In the genomic region with DNA sequence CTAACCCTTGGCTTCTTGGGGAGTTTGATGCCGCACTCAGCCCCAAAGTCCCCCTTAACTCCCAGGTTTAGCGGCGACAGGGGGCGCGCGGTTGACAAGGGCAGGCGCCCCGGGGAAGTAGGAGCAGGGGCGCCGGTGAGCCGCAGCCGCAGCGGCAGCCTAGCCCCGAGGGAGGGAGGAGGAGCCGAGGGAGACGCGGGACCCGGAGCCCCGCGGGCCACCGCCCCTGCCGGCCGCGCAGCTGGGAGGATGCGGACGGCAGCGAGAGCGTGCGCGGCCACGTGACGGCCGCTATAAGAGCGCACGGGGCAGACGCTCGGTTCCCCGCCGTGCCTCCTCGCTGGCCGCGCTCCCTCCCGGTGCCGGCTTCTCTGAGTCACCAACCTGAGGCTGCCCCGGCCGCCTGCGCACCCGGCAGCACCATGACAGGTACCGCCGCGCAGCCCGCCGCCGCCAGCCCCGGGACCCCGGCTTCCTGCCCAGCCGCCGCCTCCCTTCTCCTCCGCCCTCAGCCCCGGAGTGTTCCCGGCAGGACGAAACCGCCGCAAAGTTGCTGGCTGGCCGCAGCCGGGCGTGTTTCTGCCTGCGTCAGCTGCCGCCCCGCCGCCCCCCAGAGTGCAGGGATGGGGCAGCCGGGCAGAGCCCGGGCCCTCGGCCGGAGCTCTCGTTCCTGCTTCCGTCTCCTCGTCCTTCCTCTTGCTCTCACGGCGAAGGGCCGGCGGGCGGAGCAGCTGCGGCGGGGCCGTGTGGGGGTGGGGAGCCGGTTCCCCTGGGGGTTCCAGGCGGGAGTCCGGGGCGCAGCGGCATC, we compare ENCODE assay signal across 8 cellular contexts. TPM values are rescaled to one million over a fixed set of nuclear protein-coding genes. Genes with fewer than 3 reads are reported as not detected.
DNase-seq lines count a peak whose midpoint lies in the region; ATAC-seq lines count a peak whose summit lies in the region.

A gene (plus strand): TSS at position 322 of the 808 bp plus-strand sequence. CDS start 101 bp downstream, at position 423.

- no peaks in the 10 kb centered on the region for H3K27me3 Mint-ChIP-seq in central memory CD8-positive, alpha-beta T cell

- ATAC-seq in GM18508 (IDR thresholded peaks at IDR 0.05; ENCODE audit: insufficient read depth, unreplicated experiment) (peak; percentile 49), HG02981 (IDR thresholded peaks at IDR 0.05; ENCODE audit: unreplicated experiment) (peak; percentile 72)
- ATAC-seq in central memory CD8-positive, alpha-beta T cell (replicated peaks; ENCODE audit: extremely low read depth, poor library complexity, severe bottlenecking): peak; percentile 87

- peak within 1 kb of the TSS; percentile 91 for H3K4me3 Mint-ChIP-seq in central memory CD8-positive, alpha-beta T cell

- no peaks in the 10 kb centered on the region for H3K9me3 Mint-ChIP-seq in central memory CD8-positive, alpha-beta T cell

- peak within 1 kb of the TSS; percentile 93 for H3K27ac Mint-ChIP-seq in central memory CD8-positive, alpha-beta T cell (ENCODE audit: low read depth)

- peaks cover 29% of the 10 kb centered on the region for H3K4me1 Mint-ChIP-seq in central memory CD8-positive, alpha-beta T cell

- DNase-seq in A172 (ENCODE audit: low spot score) (peak; percentile 69), NCI-H2171 treated with DMSO at 0.1 percent for 48 hours (lab: John Stamatoyannopoulos, UW) (peak; percentile 68), islet precursor cell (peak; percentile 88)
- DNase-seq in activated CD4-positive, CD25-positive, alpha-beta regulatory T cell treated with anti-CD3 and anti-CD28 coated beads, Interleukin-2, amount 50 U/mL, for 16 hours (ENCODE audit: low read depth, low spot score): peak; percentile 49
- peak; percentile 69 to 71 for DNase-seq in central memory CD8-positive, alpha-beta T cell (ENCODE audit: low spot score in 2 of 2)
- peak; percentile 65 to 68 for DNase-seq in stimulated activated CD4-positive, alpha-beta T cell treated with anti-CD3 and anti-CD28 coated beads, Interleukin-15, amount 100 ng/mL, for 1 hour (ENCODE audit: low read depth in 1 of 2, low spot score in 1 of 2)

- peaks cover 21% of the 10 kb centered on the region for H3K36me3 Mint-ChIP-seq in central memory CD8-positive, alpha-beta T cell (ENCODE audit: insufficient read depth)

RNA-seq across cellular contexts. Expression of the gene that starts here (rescaled TPM):
- 27.8 and 39.0 TPM in 2 replicates for total RNA-seq in A172 (2014; rRNA removed; shearing (Covaris generic))

Comparison
In these comparisons a context has a peak if more than half of its experiments do, and no peak if none do; other contexts are left out.
1. Peak in every context shown above with its lines: DNase-seq and ATAC-seq.